Comparison of ENCODE assay signal across 8 cellular contexts in the genomic region with DNA sequence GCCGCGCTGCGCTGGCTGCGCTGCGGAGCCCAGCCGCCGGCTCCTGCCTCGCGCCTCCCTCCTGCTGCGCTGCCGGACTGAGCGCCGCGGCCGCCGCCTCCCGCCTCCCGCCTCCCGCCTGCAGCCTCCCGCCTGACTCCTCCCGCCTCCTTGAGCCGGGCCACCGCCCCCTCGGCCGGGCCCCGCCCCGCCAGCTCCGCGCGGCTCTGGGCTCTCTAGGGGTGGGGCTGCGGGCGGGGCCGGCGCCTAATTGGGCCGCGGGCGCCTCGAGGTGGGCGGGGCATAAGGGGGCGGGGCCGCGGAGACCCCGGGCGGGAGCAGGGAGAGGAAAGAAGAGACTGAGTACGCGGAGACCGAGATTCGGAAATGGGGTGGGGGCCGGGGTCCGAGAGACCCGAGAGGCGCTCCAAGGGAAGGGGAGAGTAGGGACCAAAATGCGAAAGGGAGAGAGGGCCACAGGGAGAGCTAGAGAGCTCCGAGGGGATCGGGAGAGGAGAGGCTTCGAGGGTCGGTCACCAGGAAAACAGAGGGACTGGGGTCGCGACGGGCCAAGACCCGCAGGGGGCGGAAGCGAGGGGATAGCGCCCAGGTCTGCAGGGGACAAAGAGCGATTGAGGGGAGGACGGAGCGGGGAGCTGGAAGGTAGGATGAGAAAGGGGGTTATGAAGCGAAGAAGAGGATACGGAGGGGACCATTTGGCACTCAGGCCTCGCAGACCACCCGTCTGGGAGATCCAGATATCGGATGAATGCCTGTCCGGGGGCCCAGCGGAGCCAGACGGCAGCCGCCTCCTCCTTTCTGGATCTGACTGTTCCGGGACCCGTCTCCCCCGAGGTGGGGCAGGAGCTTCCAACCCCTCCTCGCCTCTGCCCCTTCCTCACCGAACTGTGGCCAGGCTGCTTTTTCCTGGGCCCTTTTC. TPM values are rescaled to one million over a fixed set of nuclear protein-coding genes. Genes with fewer than 3 reads are reported as not detected.
A peak's percentile ranks its signal among the peaks of the same experiment; 100 is the strongest.
DNase-seq lines count a peak whose midpoint lies in the region; ATAC-seq and TF ChIP-seq lines count a peak whose summit lies in the region.

C1QL1 (minus strand) TSS at position 79 of the 919 bp plus-strand sequence. CDS start 255 bp downstream, outside the sequence.

- TF ChIP-seq CTCF in NB4 (IDR thresholded peaks at IDR 0.05; ENCODE audit: low read depth, low read length) = no peak
- TF ChIP-seq CTCF in heart right ventricle (IDR thresholded peaks at IDR 0.05) = peak in 2 of 9 donors; percentile 24 to 33
- TF ChIP-seq CTCF in transverse colon (IDR thresholded peaks at IDR 0.05) = peak in 2 of 5 experiments; percentile 15

- H3K36me3 ChIP-seq in heart right ventricle (no peaks in the 10 kb centered on the region), transverse colon (no peaks in the 10 kb centered on the region)

- POLR2A ChIA-PET in HEK293T (lab: Yijun Ruan, JAX) = interaction anchor here (0.5 to 1.4 kb wide), 8 partner anchors 9 to 48 kb away, joined by 3 to 6 read pairs (median 4); partner anchors contain the start of gene KIF18B

- CTCF ChIA-PET in HEK293T (lab: Yijun Ruan, JAX) = interaction anchor here (0.5 to 1.4 kb wide), 6 partner anchors 14 to 784 kb away, joined by 3 to 8 read pairs (median 4); no protein-coding TSS in a partner anchor

- no peaks in the 10 kb centered on the region for H3K9me3 ChIP-seq in heart right ventricle
- no peaks in the 10 kb centered on the region for H3K9me3 ChIP-seq in transverse colon

- intact Hi-C loops in heart right ventricle (cut with DNase I) = loop anchor here in 2 of 10 donors (2.0 to 5.0 kb wide), 2 partner anchors 46 to 48 kb away; no protein-coding TSS in a partner anchor
- intact Hi-C loops in posterior vena cava (cut with DNase I) = no loop called here
- intact Hi-C loops in transverse colon (cut with DNase I; ENCODE audit: low total_unique reads) = no loop called here

- DNase-seq in ELR (ENCODE audit: low read depth) (peak; percentile 94), HEK293T (ENCODE audit: extremely low spot score) (peak; percentile 99), NB4 (ENCODE audit: low read depth) (peak; percentile 91), SW 1271 (lab: John Stamatoyannopoulos, UW) (peak; percentile 54 to 77), heart right ventricle (peak; percentile 91 to 94), posterior vena cava (ENCODE audit: low spot score) (peak; percentile 96), transverse colon (peak; percentile 92)
- peak; percentile 78 for DNase-seq in activated naive CD8-positive, alpha-beta T cell treated with anti-CD3 and anti-CD28 coated beads, Interleukin-2, amount 50 U/mL, for 16 hours (ENCODE audit: low read depth, low spot score)

- peak; percentile 95 to 99 (median 97) for ATAC-seq in heart right ventricle

- H3K27ac ChIP-seq in heart right ventricle = no peak within 1 kb of the TSS
- peak within 1 kb of the TSS in 3 of 4 donors; percentile 24 to 87 (median 55) for H3K27ac ChIP-seq in transverse colon

- WGBS in heart right ventricle, 2 donors = 4 to 5% methylated on average over 70 to 81 of the region's 81 CpGs
- 2 to 5% methylated on average over 22 to 50 of the region's 81 CpGs for WGBS in transverse colon (ENCODE audit: low coverage in 1 of 2), 2 donors

- in situ Hi-C loops in transverse colon (cut with MboI; ENCODE audit: low pct_ligation_motif_present in 1 of 4, low pct_unique_long_range_greater_than_20kb in 1 of 4, low sequenced_read_pairs in 3 of 4) = no loop called here

- H3K4me3 ChIP-seq in NB4 (ENCODE audit: low read depth, low read length) = no peak within 1 kb of the TSS
- peak within 1 kb of the TSS in 9 of 10 donors; percentile 34 to 57 (median 48) for H3K4me3 ChIP-seq in heart right ventricle
- H3K4me3 ChIP-seq in transverse colon = peak within 1 kb of the TSS; percentile 29 to 58 (median 38)

- TF ChIP-seq POLR2A in NB4 (IDR thresholded peaks at IDR 0.05; ENCODE audit: extremely low read depth, insufficient read length) (no peak), transverse colon (IDR thresholded peaks at IDR 0.05) (no peak)

- H3K27me3 ChIP-seq in heart right ventricle (peaks cover 26 to 94% (median 57%) of the 10 kb centered on the region in 7 donors), transverse colon (peaks cover 91% of the 10 kb centered on the region)

- H3K4me1 ChIP-seq in heart right ventricle (peaks cover 6 to 35% (median 26%) of the 10 kb centered on the region in 9 donors), transverse colon (peaks cover 11 to 34% (median 26%) of the 10 kb centered on the region in 4 donors)

- TF ChIP-seq EP300 in transverse colon (IDR thresholded peaks at IDR 0.05; ENCODE audit: low read depth) = no peak

TF ChIP-seq in HEK293T, 16 proteins besides CTCF, POLR2A, EP300 and RAD21:
- TF ChIP-seq L3MBTL2 (conservative IDR thresholded peaks at IDR 0.05) (peak; percentile 50), ZNF384 (IDR thresholded peaks at IDR 0.05) (no peak)

RNA-seq across cellular contexts. Expression of gene C1QL1, which starts in this region (rescaled TPM):
- 10 to 100 TPM in 2 of 10 donors, 1 to 10 TPM in 5, under 1 TPM in 3; 0.37 to 25.6 (median 1.1) TPM for total RNA-seq in heart right ventricle
- 10 to 100 TPM in 1 of 2 donors, 1 to 10 TPM in 1; 2.2 to 12.7 TPM for polyA plus RNA-seq in heart right ventricle
- total RNA-seq in posterior vena cava = under 1 TPM; 0.19 to 0.42 TPM
- 1 to 10 TPM in 2 of 4 donors, under 1 TPM in 1, not detected in 1; 0.55 to 6.8 (median 1.1) TPM for total RNA-seq in transverse colon

Comparison
In these comparisons a context has a peak if more than half of its experiments do, and no peak if none do; other contexts are left out.
1. Peak in DNase-seq in posterior vena cava; RNA of the gene not detected or under 1 TPM.
2. H3K27ac ChIP-seq: peak in transverse colon (3 of 4); none in heart right ventricle (0 of 10).
3. Peak in every context shown above with its lines, with median percentiles within 50 percentile points of each other: DNase-seq.